In the genomic region with DNA sequence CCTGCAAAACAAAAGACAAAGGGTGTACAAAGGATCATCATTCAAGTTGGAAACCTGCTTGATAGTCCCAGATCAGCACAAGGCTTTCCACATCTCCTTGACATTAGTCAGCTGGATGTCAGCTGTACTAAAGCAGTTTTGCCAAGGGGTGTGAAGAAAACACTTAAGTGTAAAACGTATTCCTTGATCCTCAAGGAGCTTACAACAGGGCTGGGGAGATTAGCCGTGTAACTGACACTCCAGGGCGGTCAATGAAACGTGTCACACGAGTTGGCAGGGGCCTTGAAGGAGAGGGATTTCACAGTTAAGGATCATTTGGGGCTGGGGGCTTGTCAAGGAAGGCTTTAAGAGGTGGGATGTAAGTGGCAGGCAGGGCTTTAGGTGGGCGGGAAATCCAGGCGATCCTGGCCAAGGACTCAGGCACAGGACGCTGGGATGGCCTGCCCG, we compare ENCODE assay signal across 8 cellular contexts. TPM values are rescaled to one million over a fixed set of nuclear protein-coding genes. Genes with fewer than 3 reads are reported as not detected.
DNase-seq lines count a peak whose midpoint lies in the region; ATAC-seq and TF ChIP-seq lines count a peak whose summit lies in the region.

No MANE protein-coding gene starts in this region.

- peak; percentile 4 for DNase-seq in H4 (ENCODE audit: low spot score)
- no peak for DNase-seq in RWPE2 (ENCODE audit: low spot score)
- peak; percentile 51 for DNase-seq in fibroblast of peridontal ligament (ENCODE audit: extremely low read depth)
- no peak for DNase-seq in osteocyte (ENCODE audit: extremely low spot score, unreplicated experiment)
- DNase-seq in NCI-H1436 (lab: John Stamatoyannopoulos, UW), result no peak
- DNase-seq in Kasumi-1 (lab: John Stamatoyannopoulos, UW), result no peak

- H3K27me3 Mint-ChIP-seq in osteocyte (ENCODE audit: unreplicated experiment), result no peaks in the 10 kb centered on the region

- H3K9me3 ChIP-seq in RWPE2 (ENCODE audit: severe bottlenecking), result no peaks in the 10 kb centered on the region

- ATAC-seq in RWPE2 (ENCODE audit: low read depth), result peak; percentile 16; the same call in 1 of the 3 replicates
- no peak for ATAC-seq in GM21619 (IDR thresholded peaks at IDR 0.05; ENCODE audit: unreplicated experiment)
- ATAC-seq in HG03135 (IDR thresholded peaks at IDR 0.05; ENCODE audit: unreplicated experiment), result no peak

- 0 out of 2 replicates have a peak, but pooled peaks cover 4% of the 10 kb centered on the region for H3K36me3 ChIP-seq in RWPE2 (ENCODE audit: low read depth)

- TF ChIP-seq CTCF in RWPE2 (IDR thresholded peaks at IDR 0.05; ENCODE audit: poor library complexity, severe bottlenecking), result no peak
- no peak for TF ChIP-seq CTCF in osteocyte (IDR thresholded peaks at IDR 0.05)

- H3K27me3 ChIP-seq in RWPE2 (ENCODE audit: insufficient read depth, poor library complexity, severe bottlenecking), result no peaks in the 10 kb centered on the region

- peak overlapping the region; percentile 94 for H3K4me3 Mint-ChIP-seq in osteocyte (ENCODE audit: unreplicated experiment)

- peak overlapping the region; percentile 80 for H3K4me3 ChIP-seq in RWPE2 (ENCODE audit: severe bottlenecking)

- peak overlapping the region; percentile 96 for H3K27ac Mint-ChIP-seq in osteocyte (ENCODE audit: unreplicated experiment)

- peak overlapping the region; percentile 32 for H3K27ac ChIP-seq in RWPE2 (ENCODE audit: poor library complexity, severe bottlenecking)

- peaks cover 6% of the 10 kb centered on the region for H3K4me1 ChIP-seq in RWPE2 (ENCODE audit: insufficient read depth, poor library complexity, severe bottlenecking)

- peaks cover 36% of the 10 kb centered on the region for H3K4me1 Mint-ChIP-seq in osteocyte (ENCODE audit: unreplicated experiment)

- H3K36me3 Mint-ChIP-seq in osteocyte (ENCODE audit: unreplicated experiment), result no peaks in the 10 kb centered on the region

- no peaks in the 10 kb centered on the region for H3K9me3 Mint-ChIP-seq in osteocyte (ENCODE audit: unreplicated experiment)

RNA-seq across cellular contexts. Expression of gene CNTLN, which starts 0.4 kb away (rescaled TPM):
- total RNA-seq in H4 (2014; rRNA removed; shearing (Covaris generic)), result 2.8 and 5.6 TPM in 2 replicates
- total RNA-seq in osteocyte, result 13.6 and 14.6 TPM in 2 replicates

Comparison
In these comparisons a context has a peak if more than half of its experiments do, and no peak if none do; other contexts are left out.
1. DNase-seq: peak in H4 (single experiment) and fibroblast of peridontal ligament (single experiment); none in RWPE2 (single experiment), osteocyte (single experiment), NCI-H1436 (single experiment) and Kasumi-1 (0 of 2).